10 cellular contexts compared by ENCODE assay signal in genomic region chr10:60828489-60828852, GRCh38. TPM values are rescaled to one million over a fixed set of nuclear protein-coding genes. Genes with fewer than 3 reads are reported as not detected.
DNase-seq lines count a peak whose midpoint lies in the region; ATAC-seq, FAIRE-seq and TF ChIP-seq lines count a peak whose summit lies in the region.
"Had no signal": no experiment of that assay in that cellular context is flagged by ENCODE, and none has a peak within 500 bp of the region (broad histone marks: within the 10 kb centered on the region; RNA-seq: fewer than 3 reads in every experiment).

No MANE protein-coding gene starts in this region.

- no peaks in the 10 kb centered on the region for H3K9me3 ChIP-seq in kidney (ENCODE audit: control insufficient read depth in 1 of 2, low read length in 2 of 2)
- no peaks in the 10 kb centered on the region for H3K9me3 ChIP-seq in ascending aorta
- H3K9me3 ChIP-seq: thyroid gland had no signal

- H3K36me3 ChIP-seq in kidney (ENCODE audit: control insufficient read depth in 1 of 2, insufficient read depth in 2 of 2, low read length in 2 of 2) (no peaks in the 10 kb centered on the region), ascending aorta (no peaks in the 10 kb centered on the region)
- H3K36me3 ChIP-seq: thyroid gland had no signal

- no peaks in the 10 kb centered on the region for H3K27me3 ChIP-seq in ascending aorta
- H3K27me3 ChIP-seq: thyroid gland had no signal

- H3K27ac ChIP-seq in kidney (ENCODE audit: low read depth in 2 of 2, low read length in 2 of 2) = peak overlapping the region; percentile 14 to 18
- H3K27ac ChIP-seq in ascending aorta = peak overlapping the region in 1 of 2 donors; percentile 28
- H3K27ac ChIP-seq: VCaP had no signal

- FAIRE-seq in kidney (lab: Jason Lieb, UNC) = no peak

- H3K9ac ChIP-seq in kidney (ENCODE audit: low read length in 2 of 2) = no peak overlapping the region

- H3K4me1 ChIP-seq in kidney (ENCODE audit: control insufficient read depth in 1 of 2, insufficient read depth in 1 of 2, low read depth in 1 of 2, low read length in 2 of 2) (peaks cover 0 to 3% of the 10 kb centered on the region in 2 donors), ascending aorta (peaks cover 0 to 2% of the 10 kb centered on the region in 2 donors)
- H3K4me1 ChIP-seq: thyroid gland had no signal

- DNase-seq in left cardiac atrium = no peak
- DNase-seq in Right ventricle myocardium inferior (ENCODE audit: missing footprints) = no peak
- DNase-seq in astrocyte of the hippocampus (ENCODE audit: low read depth, low spot score) = peak; percentile 44
- DNase-seq in kidney = no peak
- no peak for DNase-seq in amniotic stem cell (lab: John Stamatoyannopoulos, UW)
- DNase-seq in ascending aorta (ENCODE audit: low spot score in 2 of 2) = no peak
- DNase-seq in glomerular visceral epithelial cell (ENCODE audit: extremely low spot score) = no peak
- DNase-seq in NCI-H1092 treated with DMSO at 0.1 percent for 48 hours (lab: John Stamatoyannopoulos, UW) = no peak
- DNase-seq: thyroid gland had no signal

- H3K4me3 ChIP-seq in kidney (ENCODE audit: low read length in 2 of 2) (no peak overlapping the region), ascending aorta (no peak overlapping the region)
- H3K4me3 ChIP-seq: thyroid gland had no signal

- intact Hi-C loops in left cardiac atrium (cut with DNase I) (no loop called here), Right ventricle myocardium inferior (cut with DNase I) (no loop called here), kidney (cut with DNase I) (loop anchor here (10.0 kb wide), 2 partner anchors 136 to 456 kb away; no protein-coding TSS in a partner anchor), ascending aorta (cut with DNase I) (no loop called here)

- ATAC-seq in left cardiac atrium = peak; percentile 3 to 48
- ATAC-seq in Right ventricle myocardium inferior = no peak

- TF ChIP-seq CTCF in kidney (IDR thresholded peaks at IDR 0.05; ENCODE audit: borderline replicate concordance, extremely low read depth, insufficient read depth) = no peak
- no peak for TF ChIP-seq CTCF in ascending aorta (IDR thresholded peaks at IDR 0.05)

RNA-seq across cellular contexts. Expression of gene CDK1, which starts 50.2 kb away (rescaled TPM):
- total RNA-seq in left cardiac atrium = 1 to 10 TPM; 1.5 to 2.7 TPM
- total RNA-seq in Right ventricle myocardium inferior = 4.1 TPM
- 3.3 TPM for total RNA-seq in kidney
- 3.1 TPM for polyA plus RNA-seq in kidney (ENCODE audit: insufficient read depth, low read depth, low replicate concordance)
- not detected for total RNA-seq in ascending aorta
